ENCODE assay signal across 1 cellular context in the genomic region with DNA sequence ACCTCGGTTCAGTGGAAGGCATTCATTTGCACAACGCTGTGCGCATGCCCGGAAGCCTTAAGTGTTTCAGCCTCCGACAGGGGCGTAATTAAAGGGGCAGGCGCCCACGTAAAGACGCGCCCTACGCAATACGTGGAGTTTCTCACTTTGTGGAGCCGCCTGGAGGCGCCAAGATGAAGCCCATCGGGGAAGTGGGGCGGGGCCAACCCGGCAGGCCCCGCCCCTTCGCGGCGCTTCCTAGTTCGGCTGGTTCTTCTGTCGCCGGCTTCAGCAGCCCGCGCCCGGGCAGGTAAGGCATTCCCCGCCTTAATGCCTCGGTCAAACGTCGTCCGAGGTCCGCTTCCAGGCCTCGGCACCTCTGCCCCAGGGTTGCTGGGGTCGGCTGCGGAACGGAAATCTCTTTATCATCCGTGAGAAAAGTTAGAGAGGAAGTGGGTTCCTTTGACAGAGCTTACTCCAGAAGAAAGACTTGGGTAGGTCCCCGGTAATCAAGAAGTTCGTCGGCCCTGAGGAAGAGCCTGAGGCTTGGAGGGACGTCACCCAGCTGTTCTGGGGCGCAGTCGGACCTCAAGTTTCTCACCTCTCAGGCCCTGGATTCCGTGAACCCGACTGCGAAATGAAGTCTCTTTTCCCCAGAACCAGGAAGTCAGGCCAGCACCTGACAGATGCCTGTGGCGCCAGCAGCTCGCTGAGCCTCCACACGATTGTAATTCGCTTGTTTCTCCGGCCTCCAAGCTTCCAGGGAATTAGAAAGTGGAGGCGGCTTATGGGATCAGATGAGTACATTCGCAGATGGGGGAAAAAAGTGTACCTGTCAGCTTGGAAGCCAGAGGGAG.
TF ChIP-seq lines count a peak whose summit lies in the region.

A gene (plus strand): TSS at position 224 of the 836 bp plus-strand sequence. CDS start 9,161 bp downstream, outside the sequence.
A gene with protein sequence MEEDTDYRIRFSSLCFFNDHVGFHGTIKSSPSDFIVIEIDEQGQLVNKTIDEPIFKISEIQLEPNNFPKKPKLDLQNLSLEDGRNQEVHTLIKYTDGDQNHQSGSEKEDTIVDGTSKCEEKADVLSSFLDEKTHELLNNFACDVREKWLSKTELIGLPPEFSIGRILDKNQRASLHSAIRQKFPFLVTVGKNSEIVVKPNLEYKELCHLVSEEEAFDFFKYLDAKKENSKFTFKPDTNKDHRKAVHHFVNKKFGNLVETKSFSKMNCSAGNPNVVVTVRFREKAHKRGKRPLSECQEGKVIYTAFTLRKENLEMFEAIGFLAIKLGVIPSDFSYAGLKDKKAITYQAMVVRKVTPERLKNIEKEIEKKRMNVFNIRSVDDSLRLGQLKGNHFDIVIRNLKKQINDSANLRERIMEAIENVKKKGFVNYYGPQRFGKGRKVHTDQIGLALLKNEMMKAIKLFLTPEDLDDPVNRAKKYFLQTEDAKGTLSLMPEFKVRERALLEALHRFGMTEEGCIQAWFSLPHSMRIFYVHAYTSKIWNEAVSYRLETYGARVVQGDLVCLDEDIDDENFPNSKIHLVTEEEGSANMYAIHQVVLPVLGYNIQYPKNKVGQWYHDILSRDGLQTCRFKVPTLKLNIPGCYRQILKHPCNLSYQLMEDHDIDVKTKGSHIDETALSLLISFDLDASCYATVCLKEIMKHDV (minus strand): TSS at position 63 of the 836 bp plus-strand sequence. CDS start 3,545 bp downstream, outside the sequence.

TF ChIP-seq in K562, 482 proteins besides CTCF, POLR2A, EP300 and RAD21 (continued from another document and continues in another):
- TF ChIP-seq PRMT5 (CRISPR knock-in tag; IDR thresholded peaks at IDR 0.05) (no peak), SUPT5H (IDR thresholded peaks at IDR 0.05) (peak; percentile 82), ELF4 (CRISPR knock-in tag; IDR thresholded peaks at IDR 0.05) (0 out of 2 replicates have a peak, but pooled peaks have one; percentile 3), NR2C2 (CRISPR knock-in tag; IDR thresholded peaks at IDR 0.05) (no peak), NR2C2 (tag; IDR thresholded peaks at IDR 0.05) (peak; percentile 65; the same call in 1 of the 2 replicates), TEAD1 (CRISPR knock-in tag; IDR thresholded peaks at IDR 0.05) (no peak), KAT8 (IDR thresholded peaks at IDR 0.05; ENCODE audit: low read depth) (no peak), MEIS2 (IDR thresholded peaks at IDR 0.05; ENCODE audit: partially characterized antibody) (peak; percentile 45), NEUROD1 (IDR thresholded peaks at IDR 0.05; ENCODE audit: borderline replicate concordance, low read depth, low read length, partially characterized antibody) (peak; percentile 46), ZC3H8 (IDR thresholded peaks at IDR 0.05) (no peak), PCBP1 (IDR thresholded peaks at IDR 0.05; ENCODE audit: low read depth, low read length, poor library complexity, severe bottlenecking) (no peak), GATAD2B (IDR thresholded peaks at IDR 0.05; ENCODE audit: borderline replicate concordance) (peak; percentile 8; the same call in 1 of the 2 replicates), HDAC3 (IDR thresholded peaks at IDR 0.05; ENCODE audit: borderline replicate concordance, partially characterized antibody) (peak; percentile 87), GTF2A2 (tag; IDR thresholded peaks at IDR 0.05) (no peak), RB1 (IDR thresholded peaks at IDR 0.05; ENCODE audit: low read depth) (no peak; the same call in 1 of the 2 replicates), PYGO2 (tag; IDR thresholded peaks at IDR 0.05) (no peak), XRCC4 (IDR thresholded peaks at IDR 0.05; ENCODE audit: extremely low read depth, insufficient read depth, insufficient read length) (no peak), STAT5B (CRISPR knock-in tag; IDR thresholded peaks at IDR 0.05) (no peak), NCOA6 (IDR thresholded peaks at IDR 0.05) (peak; percentile 91), ARID2 (IDR thresholded peaks at IDR 0.05) (no peak), ZFP30 (CRISPR knock-in tag; IDR thresholded peaks at IDR 0.05; ENCODE audit: borderline replicate concordance) (no peak), MAFF (IDR thresholded peaks at IDR 0.05; ENCODE audit: low read length) (no peak), MTA3 (IDR thresholded peaks at IDR 0.05; ENCODE audit: borderline replicate concordance) (no peak), SOX6 (IDR thresholded peaks at IDR 0.05) (peak; percentile 22; the same call in 1 of the 2 replicates), HNRNPK (IDR thresholded peaks at IDR 0.05; ENCODE audit: low read depth, low read length, poor library complexity, severe bottlenecking) (no peak), CTBP1 (IDR thresholded peaks at IDR 0.05; ENCODE audit: borderline replicate concordance) (no peak; the same call in 1 of the 2 replicates)
- TF ChIP-seq, protein P1, sequence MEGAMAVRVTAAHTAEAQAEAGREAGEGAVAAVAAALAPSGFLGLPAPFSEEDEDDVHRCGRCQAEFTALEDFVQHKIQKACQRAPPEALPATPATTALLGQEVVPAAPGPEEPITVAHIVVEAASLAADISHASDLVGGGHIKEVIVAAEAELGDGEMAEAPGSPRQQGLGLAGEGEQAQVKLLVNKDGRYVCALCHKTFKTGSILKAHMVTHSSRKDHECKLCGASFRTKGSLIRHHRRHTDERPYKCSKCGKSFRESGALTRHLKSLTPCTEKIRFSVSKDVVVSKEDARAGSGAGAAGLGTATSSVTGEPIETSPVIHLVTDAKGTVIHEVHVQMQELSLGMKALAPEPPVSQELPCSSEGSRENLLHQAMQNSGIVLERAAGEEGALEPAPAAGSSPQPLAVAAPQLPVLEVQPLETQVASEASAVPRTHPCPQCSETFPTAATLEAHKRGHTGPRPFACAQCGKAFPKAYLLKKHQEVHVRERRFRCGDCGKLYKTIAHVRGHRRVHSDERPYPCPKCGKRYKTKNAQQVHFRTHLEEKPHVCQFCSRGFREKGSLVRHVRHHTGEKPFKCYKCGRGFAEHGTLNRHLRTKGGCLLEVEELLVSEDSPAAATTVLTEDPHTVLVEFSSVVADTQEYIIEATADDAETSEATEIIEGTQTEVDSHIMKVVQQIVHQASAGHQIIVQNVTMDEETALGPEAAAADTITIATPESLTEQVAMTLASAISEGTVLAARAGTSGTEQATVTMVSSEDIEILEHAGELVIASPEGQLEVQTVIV (CRISPR knock-in tag; IDR thresholded peaks at IDR 0.05; ENCODE audit: borderline replicate concordance): no peak
- TF ChIP-seq, protein P2, sequence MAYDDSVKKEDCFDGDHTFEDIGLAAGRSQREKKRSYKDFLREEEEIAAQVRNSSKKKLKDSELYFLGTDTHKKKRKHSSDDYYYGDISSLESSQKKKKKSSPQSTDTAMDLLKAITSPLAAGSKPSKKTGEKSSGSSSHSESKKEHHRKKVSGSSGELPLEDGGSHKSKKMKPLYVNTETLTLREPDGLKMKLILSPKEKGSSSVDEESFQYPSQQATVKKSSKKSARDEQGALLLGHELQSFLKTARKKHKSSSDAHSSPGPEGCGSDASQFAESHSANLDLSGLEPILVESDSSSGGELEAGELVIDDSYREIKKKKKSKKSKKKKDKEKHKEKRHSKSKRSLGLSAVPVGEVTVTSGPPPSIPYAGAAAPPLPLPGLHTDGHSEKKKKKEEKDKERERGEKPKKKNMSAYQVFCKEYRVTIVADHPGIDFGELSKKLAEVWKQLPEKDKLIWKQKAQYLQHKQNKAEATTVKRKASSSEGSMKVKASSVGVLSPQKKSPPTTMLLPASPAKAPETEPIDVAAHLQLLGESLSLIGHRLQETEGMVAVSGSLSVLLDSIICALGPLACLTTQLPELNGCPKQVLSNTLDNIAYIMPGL (CRISPR knock-in tag; IDR thresholded peaks at IDR 0.05): no peak
- TF ChIP-seq, protein P3, sequence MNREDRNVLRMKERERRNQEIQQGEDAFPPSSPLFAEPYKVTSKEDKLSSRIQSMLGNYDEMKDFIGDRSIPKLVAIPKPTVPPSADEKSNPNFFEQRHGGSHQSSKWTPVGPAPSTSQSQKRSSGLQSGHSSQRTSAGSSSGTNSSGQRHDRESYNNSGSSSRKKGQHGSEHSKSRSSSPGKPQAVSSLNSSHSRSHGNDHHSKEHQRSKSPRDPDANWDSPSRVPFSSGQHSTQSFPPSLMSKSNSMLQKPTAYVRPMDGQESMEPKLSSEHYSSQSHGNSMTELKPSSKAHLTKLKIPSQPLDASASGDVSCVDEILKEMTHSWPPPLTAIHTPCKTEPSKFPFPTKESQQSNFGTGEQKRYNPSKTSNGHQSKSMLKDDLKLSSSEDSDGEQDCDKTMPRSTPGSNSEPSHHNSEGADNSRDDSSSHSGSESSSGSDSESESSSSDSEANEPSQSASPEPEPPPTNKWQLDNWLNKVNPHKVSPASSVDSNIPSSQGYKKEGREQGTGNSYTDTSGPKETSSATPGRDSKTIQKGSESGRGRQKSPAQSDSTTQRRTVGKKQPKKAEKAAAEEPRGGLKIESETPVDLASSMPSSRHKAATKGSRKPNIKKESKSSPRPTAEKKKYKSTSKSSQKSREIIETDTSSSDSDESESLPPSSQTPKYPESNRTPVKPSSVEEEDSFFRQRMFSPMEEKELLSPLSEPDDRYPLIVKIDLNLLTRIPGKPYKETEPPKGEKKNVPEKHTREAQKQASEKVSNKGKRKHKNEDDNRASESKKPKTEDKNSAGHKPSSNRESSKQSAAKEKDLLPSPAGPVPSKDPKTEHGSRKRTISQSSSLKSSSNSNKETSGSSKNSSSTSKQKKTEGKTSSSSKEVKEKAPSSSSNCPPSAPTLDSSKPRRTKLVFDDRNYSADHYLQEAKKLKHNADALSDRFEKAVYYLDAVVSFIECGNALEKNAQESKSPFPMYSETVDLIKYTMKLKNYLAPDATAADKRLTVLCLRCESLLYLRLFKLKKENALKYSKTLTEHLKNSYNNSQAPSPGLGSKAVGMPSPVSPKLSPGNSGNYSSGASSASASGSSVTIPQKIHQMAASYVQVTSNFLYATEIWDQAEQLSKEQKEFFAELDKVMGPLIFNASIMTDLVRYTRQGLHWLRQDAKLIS (CRISPR knock-in tag; IDR thresholded peaks at IDR 0.05): no peak
- TF ChIP-seq, protein P4, sequence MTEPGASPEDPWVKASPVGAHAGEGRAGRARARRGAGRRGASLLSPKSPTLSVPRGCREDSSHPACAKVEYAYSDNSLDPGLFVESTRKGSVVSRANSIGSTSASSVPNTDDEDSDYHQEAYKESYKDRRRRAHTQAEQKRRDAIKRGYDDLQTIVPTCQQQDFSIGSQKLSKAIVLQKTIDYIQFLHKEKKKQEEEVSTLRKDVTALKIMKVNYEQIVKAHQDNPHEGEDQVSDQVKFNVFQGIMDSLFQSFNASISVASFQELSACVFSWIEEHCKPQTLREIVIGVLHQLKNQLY (CRISPR knock-in tag; conservative IDR thresholded peaks at IDR 0.05): no peak
- TF ChIP-seq, protein P5, sequence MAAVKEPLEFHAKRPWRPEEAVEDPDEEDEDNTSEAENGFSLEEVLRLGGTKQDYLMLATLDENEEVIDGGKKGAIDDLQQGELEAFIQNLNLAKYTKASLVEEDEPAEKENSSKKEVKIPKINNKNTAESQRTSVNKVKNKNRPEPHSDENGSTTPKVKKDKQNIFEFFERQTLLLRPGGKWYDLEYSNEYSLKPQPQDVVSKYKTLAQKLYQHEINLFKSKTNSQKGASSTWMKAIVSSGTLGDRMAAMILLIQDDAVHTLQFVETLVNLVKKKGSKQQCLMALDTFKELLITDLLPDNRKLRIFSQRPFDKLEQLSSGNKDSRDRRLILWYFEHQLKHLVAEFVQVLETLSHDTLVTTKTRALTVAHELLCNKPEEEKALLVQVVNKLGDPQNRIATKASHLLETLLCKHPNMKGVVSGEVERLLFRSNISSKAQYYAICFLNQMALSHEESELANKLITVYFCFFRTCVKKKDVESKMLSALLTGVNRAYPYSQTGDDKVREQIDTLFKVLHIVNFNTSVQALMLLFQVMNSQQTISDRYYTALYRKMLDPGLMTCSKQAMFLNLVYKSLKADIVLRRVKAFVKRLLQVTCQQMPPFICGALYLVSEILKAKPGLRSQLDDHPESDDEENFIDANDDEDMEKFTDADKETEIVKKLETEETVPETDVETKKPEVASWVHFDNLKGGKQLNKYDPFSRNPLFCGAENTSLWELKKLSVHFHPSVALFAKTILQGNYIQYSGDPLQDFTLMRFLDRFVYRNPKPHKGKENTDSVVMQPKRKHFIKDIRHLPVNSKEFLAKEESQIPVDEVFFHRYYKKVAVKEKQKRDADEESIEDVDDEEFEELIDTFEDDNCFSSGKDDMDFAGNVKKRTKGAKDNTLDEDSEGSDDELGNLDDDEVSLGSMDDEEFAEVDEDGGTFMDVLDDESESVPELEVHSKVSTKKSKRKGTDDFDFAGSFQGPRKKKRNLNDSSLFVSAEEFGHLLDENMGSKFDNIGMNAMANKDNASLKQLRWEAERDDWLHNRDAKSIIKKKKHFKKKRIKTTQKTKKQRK (IDR thresholded peaks at IDR 0.05; ENCODE audit: borderline replicate concordance, low read depth, low read length): no peak
- TF ChIP-seq, protein P6, sequence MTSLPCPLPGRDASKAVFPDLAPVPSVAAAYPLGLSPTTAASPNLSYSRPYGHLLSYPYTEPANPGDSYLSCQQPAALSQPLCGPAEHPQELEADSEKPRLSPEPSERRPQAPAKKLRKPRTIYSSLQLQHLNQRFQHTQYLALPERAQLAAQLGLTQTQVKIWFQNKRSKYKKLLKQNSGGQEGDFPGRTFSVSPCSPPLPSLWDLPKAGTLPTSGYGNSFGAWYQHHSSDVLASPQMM (CRISPR knock-in tag; IDR thresholded peaks at IDR 0.05): no peak
- TF ChIP-seq, protein P7, sequence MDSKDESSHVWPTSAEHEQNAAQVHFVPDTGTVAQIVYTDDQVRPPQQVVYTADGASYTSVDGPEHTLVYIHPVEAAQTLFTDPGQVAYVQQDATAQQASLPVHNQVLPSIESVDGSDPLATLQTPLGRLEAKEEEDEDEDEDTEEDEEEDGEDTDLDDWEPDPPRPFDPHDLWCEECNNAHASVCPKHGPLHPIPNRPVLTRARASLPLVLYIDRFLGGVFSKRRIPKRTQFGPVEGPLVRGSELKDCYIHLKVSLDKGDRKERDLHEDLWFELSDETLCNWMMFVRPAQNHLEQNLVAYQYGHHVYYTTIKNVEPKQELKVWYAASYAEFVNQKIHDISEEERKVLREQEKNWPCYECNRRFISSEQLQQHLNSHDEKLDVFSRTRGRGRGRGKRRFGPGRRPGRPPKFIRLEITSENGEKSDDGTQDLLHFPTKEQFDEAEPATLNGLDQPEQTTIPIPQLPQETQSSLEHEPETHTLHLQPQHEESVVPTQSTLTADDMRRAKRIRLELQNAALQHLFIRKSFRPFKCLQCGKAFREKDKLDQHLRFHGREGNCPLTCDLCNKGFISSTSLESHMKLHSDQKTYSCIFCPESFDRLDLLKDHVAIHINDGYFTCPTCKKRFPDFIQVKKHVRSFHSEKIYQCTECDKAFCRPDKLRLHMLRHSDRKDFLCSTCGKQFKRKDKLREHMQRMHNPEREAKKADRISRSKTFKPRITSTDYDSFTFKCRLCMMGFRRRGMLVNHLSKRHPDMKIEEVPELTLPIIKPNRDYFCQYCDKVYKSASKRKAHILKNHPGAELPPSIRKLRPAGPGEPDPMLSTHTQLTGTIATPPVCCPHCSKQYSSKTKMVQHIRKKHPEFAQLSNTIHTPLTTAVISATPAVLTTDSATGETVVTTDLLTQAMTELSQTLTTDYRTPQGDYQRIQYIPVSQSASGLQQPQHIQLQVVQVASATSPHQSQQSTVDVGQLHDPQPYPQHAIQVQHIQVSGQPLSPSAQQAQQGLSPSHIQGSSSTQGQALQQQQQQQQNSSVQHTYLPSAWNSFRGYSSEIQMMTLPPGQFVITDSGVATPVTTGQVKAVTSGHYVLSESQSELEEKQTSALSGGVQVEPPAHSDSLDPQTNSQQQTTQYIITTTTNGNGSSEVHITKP (IDR thresholded peaks at IDR 0.05; ENCODE audit: partially characterized antibody): no peak
